Comparison of ENCODE assay signal across 1 cellular context in genomic region chr17:979211-979538, GRCh38.
TF ChIP-seq lines count a peak whose summit lies in the region.

No MANE protein-coding gene starts in this region.

TF ChIP-seq in H1, 55 proteins besides CTCF, POLR2A, EP300 and RAD21 (continued from another document):
- TF ChIP-seq GABPA (IDR thresholded peaks at IDR 0.05; ENCODE audit: borderline replicate concordance, insufficient read depth, low read length) (no peak), CEBPB (IDR thresholded peaks at IDR 0.05; ENCODE audit: low read depth, low read length) (no peak), NRF1 (IDR thresholded peaks at IDR 0.05; ENCODE audit: low read depth, low read length) (no peak), SIX5 (IDR thresholded peaks at IDR 0.05; ENCODE audit: low read depth, low read length) (no peak), JUN (IDR thresholded peaks at IDR 0.05; ENCODE audit: low read depth, low read length) (no peak), CHD2 (IDR thresholded peaks at IDR 0.05; ENCODE audit: low read length) (no peak), BACH1 (IDR thresholded peaks at IDR 0.05; ENCODE audit: low read length) (no peak), TCF12 (IDR thresholded peaks at IDR 0.05; ENCODE audit: low read depth, low read length) (no peak), SIN3A (conservative IDR thresholded peaks at IDR 0.05 in 1 of 2, IDR thresholded peaks at IDR 0.05 in 1 of 2; ENCODE audit: low read depth in 1 of 2, low read length in 2 of 2) (no peak), RFX5 (IDR thresholded peaks at IDR 0.05; ENCODE audit: borderline replicate concordance, low read depth, low read length) (no peak), SP2 (IDR thresholded peaks at IDR 0.05; ENCODE audit: low read length) (no peak), RBBP5 (IDR thresholded peaks at IDR 0.05; ENCODE audit: borderline replicate concordance, low read depth, low read length) (no peak), TEAD4 (IDR thresholded peaks at IDR 0.05; ENCODE audit: low read depth, low read length) (no peak), ATF3 (IDR thresholded peaks at IDR 0.05; ENCODE audit: insufficient read depth, low read depth, low read length) (no peak), SP4 (IDR thresholded peaks at IDR 0.05; ENCODE audit: low read length) (no peak)
